2 cellular contexts compared by ENCODE assay signal in the genomic region with DNA sequence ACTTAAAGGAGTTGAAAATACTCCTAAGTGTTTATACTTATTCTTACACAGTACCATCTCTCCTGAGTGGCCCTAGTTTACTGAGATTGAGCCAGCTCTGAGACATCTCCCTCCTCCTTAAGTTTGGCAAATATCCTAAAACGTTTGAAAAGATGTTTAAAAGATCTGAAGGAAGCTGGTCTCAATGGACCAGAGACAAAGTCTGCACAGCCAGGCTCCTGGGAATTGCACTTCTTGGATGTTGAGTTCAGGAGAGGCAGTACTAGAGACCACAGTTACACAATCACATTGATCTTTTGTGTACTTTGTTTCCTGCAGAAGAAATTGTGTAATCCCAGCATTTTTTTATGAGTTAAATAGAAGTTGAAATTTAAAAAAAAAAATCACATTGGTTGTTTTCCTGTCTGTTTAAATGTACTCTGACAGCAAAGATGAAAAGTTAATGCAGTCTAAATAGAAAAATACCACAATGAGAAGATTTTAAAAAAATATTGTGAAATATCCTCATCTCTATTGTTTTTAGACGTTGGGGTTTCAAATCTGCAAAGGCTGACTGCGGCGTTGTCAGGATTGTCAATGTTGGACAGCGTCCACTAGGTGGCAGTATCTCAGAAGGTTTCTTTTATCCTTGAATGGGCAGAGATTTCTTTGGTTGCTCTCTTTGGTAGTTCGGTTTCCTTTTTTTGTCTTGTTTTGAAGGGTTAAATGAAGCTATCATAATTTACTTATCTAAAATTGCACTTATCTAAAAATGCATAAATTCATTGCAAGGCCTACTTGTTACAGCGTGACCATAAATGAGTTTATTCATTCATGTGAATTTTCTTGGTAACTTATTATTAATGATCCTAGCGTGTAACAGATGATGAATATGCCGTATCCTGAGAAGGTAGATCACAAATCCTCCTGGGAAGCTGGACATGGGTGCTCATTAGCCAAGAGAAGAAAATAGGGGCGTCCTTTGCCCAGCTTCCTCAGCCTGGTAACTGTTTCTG.
TF ChIP-seq lines count a peak whose summit lies in the region.

No MANE protein-coding gene starts in this region.

TF ChIP-seq in HCT116, 20 proteins besides CTCF, POLR2A, EP300 and RAD21:
- TF ChIP-seq CBX3 (IDR thresholded peaks at IDR 0.05; ENCODE audit: low read depth), result no peak
- no peak for TF ChIP-seq SRF (IDR thresholded peaks at IDR 0.05; ENCODE audit: low read depth)
- no peak for TF ChIP-seq ATF3 (IDR thresholded peaks at IDR 0.05)
- TF ChIP-seq POLR2AphosphoS5 (IDR thresholded peaks at IDR 0.05; ENCODE audit: low read depth, low read length), result no peak
- no peak for TF ChIP-seq YY1 (IDR thresholded peaks at IDR 0.05; ENCODE audit: extremely low read depth, insufficient replicate concordance, low read depth, low read length)
- no peak for TF ChIP-seq SP1 (IDR thresholded peaks at IDR 0.05; ENCODE audit: low read depth)
- TF ChIP-seq MAX (IDR thresholded peaks at IDR 0.05), result no peak
- no peak for TF ChIP-seq EGR1 (IDR thresholded peaks at IDR 0.05; ENCODE audit: low read depth)
- TF ChIP-seq ZFX (IDR thresholded peaks at IDR 0.05), result no peak
- TF ChIP-seq ELF1 (IDR thresholded peaks at IDR 0.05; ENCODE audit: borderline replicate concordance, low read depth), result no peak
- no peak for TF ChIP-seq TCF7L2 (IDR thresholded peaks at IDR 0.05; ENCODE audit: borderline replicate concordance, extremely low read depth, insufficient read depth, insufficient read length)

TF ChIP-seq in HepG2, 621 proteins besides CTCF, POLR2A, EP300 and RAD21:
- no peak for TF ChIP-seq FOXP1 (IDR thresholded peaks at IDR 0.05)
- peak; percentile 16; the same call in 1 of the 2 replicates for TF ChIP-seq FOXP1 (CRISPR knock-in tag; IDR thresholded peaks at IDR 0.05)
- peak; percentile 65 for TF ChIP-seq STAG1 (CRISPR knock-in tag; IDR thresholded peaks at IDR 0.05)
- TF ChIP-seq ZNF841 (CRISPR knock-in tag; IDR thresholded peaks at IDR 0.05; ENCODE audit: borderline replicate concordance), result no peak
- TF ChIP-seq CEBPB (IDR thresholded peaks at IDR 0.05; ENCODE audit: borderline replicate concordance, low read depth, low read length), result peak; percentile 85
- TF ChIP-seq HDAC2 (CRISPR knock-in tag; IDR thresholded peaks at IDR 0.05), result no peak
- TF ChIP-seq TBL1XR1 (IDR thresholded peaks at IDR 0.05; ENCODE audit: borderline replicate concordance, low read length, partially characterized antibody), result peak; percentile 21
- no peak for TF ChIP-seq KLF13 (CRISPR knock-in tag; IDR thresholded peaks at IDR 0.05)
- 0 out of 2 replicates have a peak, but pooled peaks have one; percentile 38 for TF ChIP-seq TEF (CRISPR knock-in tag; IDR thresholded peaks at IDR 0.05)
- TF ChIP-seq NCOR1 (IDR thresholded peaks at IDR 0.05; ENCODE audit: borderline replicate concordance, low read length), result peak; percentile 65; the same call in 1 of the 2 replicates
- TF ChIP-seq CEBPG (CRISPR knock-in tag; IDR thresholded peaks at IDR 0.05), result 0 out of 2 replicates have a peak, but pooled peaks have one; percentile 19
- no peak for TF ChIP-seq RCOR2 (CRISPR knock-in tag; IDR thresholded peaks at IDR 0.05)
- TF ChIP-seq HNF4A (CRISPR knock-in tag; IDR thresholded peaks at IDR 0.05), result peak; percentile 31; the same call in 1 of the 2 replicates
- peak; percentile 78 for TF ChIP-seq BCL6 (CRISPR knock-in tag; IDR thresholded peaks at IDR 0.05)
- TF ChIP-seq SMC3 (IDR thresholded peaks at IDR 0.05; ENCODE audit: low read length), result peak; percentile 53; the same call in 1 of the 2 replicates
